Comparison of ENCODE assay signal across 1 cellular context in genomic region chr16:10343124-10343760, GRCh38.
TF ChIP-seq lines count a peak whose summit lies in the region.

No MANE protein-coding gene starts in this region.

TF ChIP-seq in K562, 482 proteins besides CTCF, POLR2A, EP300 and RAD21 (continued from another document):
- TF ChIP-seq E4F1 (CRISPR knock-in tag; IDR thresholded peaks at IDR 0.05; ENCODE audit: borderline replicate concordance): no peak
- no peak for TF ChIP-seq HNRNPUL1 (IDR thresholded peaks at IDR 0.05; ENCODE audit: low read length)
- no peak for TF ChIP-seq THRA (IDR thresholded peaks at IDR 0.05)
- TF ChIP-seq TEAD1 (CRISPR knock-in tag; IDR thresholded peaks at IDR 0.05): 0 out of 4 replicates have a peak, but pooled peaks of 1 of the 2 experiments have one; percentile 23
- peak; percentile 84 for TF ChIP-seq KLF16 (IDR thresholded peaks at IDR 0.05)
- no peak for TF ChIP-seq PTTG1 (tag; IDR thresholded peaks at IDR 0.05; ENCODE audit: low read depth)
- TF ChIP-seq PURB (CRISPR knock-in tag; IDR thresholded peaks at IDR 0.05; ENCODE audit: low read depth): no peak
- TF ChIP-seq HDAC6 (IDR thresholded peaks at IDR 0.05; ENCODE audit: low read depth, low read length): no peak
- TF ChIP-seq NR2C1 (IDR thresholded peaks at IDR 0.05): no peak
- peak; percentile 85 for TF ChIP-seq NR2C1 (tag; IDR thresholded peaks at IDR 0.05)
- TF ChIP-seq POLR2AphosphoS5 (IDR thresholded peaks at IDR 0.05; ENCODE audit: control insufficient read depth, insufficient read depth, low read depth, low read length): peak; percentile 85
- no peak for TF ChIP-seq ZNF76 (CRISPR knock-in tag; IDR thresholded peaks at IDR 0.05; ENCODE audit: borderline replicate concordance)
- no peak for TF ChIP-seq TRIM25 (IDR thresholded peaks at IDR 0.05; ENCODE audit: borderline replicate concordance)
- peak; percentile 58 to 76; a peak in 2 of 4 replicates for TF ChIP-seq RCOR1 (IDR thresholded peaks at IDR 0.05; ENCODE audit: borderline replicate concordance in 1 of 2, low read depth in 2 of 2, low read length in 2 of 2)
- no peak for TF ChIP-seq ZNF57 (CRISPR knock-in tag; IDR thresholded peaks at IDR 0.05)
- TF ChIP-seq ZBTB1 (CRISPR knock-in tag; IDR thresholded peaks at IDR 0.05; ENCODE audit: borderline replicate concordance, low read depth): no peak
- peak; percentile 76 for TF ChIP-seq CXXC5 (CRISPR knock-in tag; IDR thresholded peaks at IDR 0.05)
- TF ChIP-seq BCLAF1 (IDR thresholded peaks at IDR 0.05; ENCODE audit: borderline replicate concordance in 1 of 2, control insufficient read depth in 1 of 2, low read depth in 2 of 2, low read length in 1 of 2): no peak
- TF ChIP-seq ZNF766 (CRISPR knock-in tag; conservative IDR thresholded peaks at IDR 0.05): no peak
- TF ChIP-seq HES1 (IDR thresholded peaks at IDR 0.05; ENCODE audit: low read depth): peak; percentile 26; the same call in 1 of the 2 replicates
- peak; percentile 88 for TF ChIP-seq NFIC (IDR thresholded peaks at IDR 0.05)
- 0 out of 2 replicates have a peak, but pooled peaks have one; percentile 6 for TF ChIP-seq MAFG (tag; conservative IDR thresholded peaks at IDR 0.05)
- TF ChIP-seq TAF7 (tag; IDR thresholded peaks at IDR 0.05): no peak
- no peak for TF ChIP-seq ELK3 (CRISPR knock-in tag; IDR thresholded peaks at IDR 0.05)
- TF ChIP-seq ZNF512 (tag; IDR thresholded peaks at IDR 0.05): no peak
- TF ChIP-seq HMGXB4 (CRISPR knock-in tag; IDR thresholded peaks at IDR 0.05): no peak
- no peak for TF ChIP-seq HDAC2 (IDR thresholded peaks at IDR 0.05)
- no peak for TF ChIP-seq ZBTB12 (CRISPR knock-in tag; IDR thresholded peaks at IDR 0.05)
- peak; percentile 99 for TF ChIP-seq TRIM24 (IDR thresholded peaks at IDR 0.05)
- no peak for TF ChIP-seq FOXO4 (CRISPR knock-in tag; IDR thresholded peaks at IDR 0.05)
- no peak for TF ChIP-seq MEF2D (tag; conservative IDR thresholded peaks at IDR 0.05; ENCODE audit: low read depth)
- TF ChIP-seq IFI16 (CRISPR knock-in tag; IDR thresholded peaks at IDR 0.05): no peak
- TF ChIP-seq CEBPB (tag; IDR thresholded peaks at IDR 0.05): peak; percentile 59
- peak; percentile 96 for TF ChIP-seq FOXM1 (IDR thresholded peaks at IDR 0.05; ENCODE audit: low read depth)
- TF ChIP-seq FOXM1 (CRISPR knock-in tag; IDR thresholded peaks at IDR 0.05; ENCODE audit: low read depth): no peak
